Comparison of ENCODE assay signal across 15 cellular contexts in the genomic region with DNA sequence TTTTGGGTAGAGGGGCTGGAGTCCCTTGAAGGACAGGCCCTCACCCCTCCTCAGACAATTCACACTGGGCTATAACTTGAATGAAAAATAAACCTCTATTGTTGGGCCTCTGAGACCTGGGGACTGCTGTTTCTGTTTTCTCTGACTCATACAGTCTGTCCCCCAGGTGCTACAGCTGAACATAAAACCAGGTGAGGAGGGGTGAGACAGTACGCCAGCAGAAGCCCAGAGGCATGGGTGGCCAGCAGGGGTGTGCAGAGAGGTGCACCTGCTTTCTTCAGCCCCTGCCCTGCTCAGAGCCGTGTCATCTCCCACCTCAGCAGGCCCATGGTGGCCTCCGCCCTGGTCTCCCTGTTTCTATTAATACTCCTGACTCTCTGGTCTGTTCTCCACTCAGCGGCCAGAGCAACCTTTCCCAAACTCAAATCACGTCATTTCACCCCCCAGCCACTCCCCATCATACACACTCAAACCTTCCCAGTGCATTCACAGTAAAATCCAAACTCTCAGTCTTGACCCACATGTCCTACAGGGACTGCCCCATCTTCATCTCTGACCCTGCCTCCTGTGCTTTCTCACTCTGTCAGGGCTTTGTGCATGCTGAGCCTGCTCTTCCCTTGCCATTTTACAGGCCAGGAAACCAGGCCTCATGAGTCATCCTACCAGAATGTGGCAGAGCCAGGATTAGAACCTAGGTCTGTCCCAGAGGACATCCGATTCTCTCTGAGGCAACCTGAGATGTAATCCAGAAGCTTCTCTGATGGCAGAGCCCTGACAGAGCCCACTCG. TPM values are rescaled to one million over a fixed set of nuclear protein-coding genes. Genes with fewer than 3 reads are reported as not detected.
DNase-seq lines count a peak whose midpoint lies in the region; ATAC-seq and TF ChIP-seq lines count a peak whose summit lies in the region.
"Had no signal": no experiment of that assay in that cellular context is flagged by ENCODE, and none has a peak within 500 bp of the region (broad histone marks: within the 10 kb centered on the region; RNA-seq: fewer than 3 reads in every experiment).

No MANE protein-coding gene starts in this region.

- no peaks in the 10 kb centered on the region for H3K36me3 ChIP-seq in BLaER1
- H3K36me3 ChIP-seq in Panc1 (ENCODE audit: control insufficient read depth, insufficient read depth, low read length): no peaks in the 10 kb centered on the region
- H3K36me3 ChIP-seq in stomach: no peaks in the 10 kb centered on the region
- H3K36me3 ChIP-seq: HAP-1, ovary had no signal

- no peak overlapping the region for H3K9ac ChIP-seq in BLaER1

- in situ Hi-C loops in Panc1 (cut with HindIII; ENCODE audit: low pct_unique_long_range_greater_than_20kb, low sequenced_read_pairs): no loop called here

- WGBS in stomach, 5 donors: 69 to 89% (median 83%) methylated on average over 6 to 7 of the region's 7 CpGs

- H3K27me3 ChIP-seq in BLaER1 (no peaks in the 10 kb centered on the region), Panc1 (ENCODE audit: control insufficient read depth, insufficient read depth, low read length) (no peaks in the 10 kb centered on the region), stomach (peaks cover 0 to 23% (median 0%) of the 10 kb centered on the region in 3 donors)
- H3K27me3 ChIP-seq: ovary had no signal

- CTCF ChIA-PET in Panc1 (lab: Charles Lee): no interaction called here

- H3K9me3 ChIP-seq in BLaER1 (0 out of 2 replicates have a peak, but pooled peaks cover 3% of the 10 kb centered on the region), Panc1 (ENCODE audit: control insufficient read depth, insufficient read depth, low read depth, low read length) (no peaks in the 10 kb centered on the region), stomach (peaks cover 0 to 8% (median 0%) of the 10 kb centered on the region in 4 donors)
- H3K9me3 ChIP-seq: HAP-1, ovary had no signal

- 0 out of 2 replicates have a peak, but pooled peaks have one; percentile 21 for ATAC-seq in Panc1
- ATAC-seq in esophagus mucosa: peak; percentile 55
- ATAC-seq: K562 had no signal

- H3K4me2 ChIP-seq in BLaER1: 0 out of 2 replicates have a peak overlapping the region, but pooled peaks have one; percentile 1

- H3K27ac ChIP-seq in BLaER1: no peak overlapping the region
- no peak overlapping the region for H3K27ac ChIP-seq in Panc1 (ENCODE audit: low read length)
- H3K27ac ChIP-seq in stomach: no peak overlapping the region
- no peak overlapping the region for H3K27ac ChIP-seq in caudate nucleus (ENCODE audit: low read depth, low read length)
- H3K27ac ChIP-seq: epithelial cell of prostate, ovary had no signal

- no peak overlapping the region for H3K4me3 ChIP-seq in BLaER1
- H3K4me3 ChIP-seq in GM12864 (ENCODE audit: low read depth, low read length): no peak overlapping the region
- no peak overlapping the region for H3K4me3 ChIP-seq in Panc1 (ENCODE audit: low read depth in 2 of 2, low read length in 2 of 2)
- H3K4me3 ChIP-seq in stomach: no peak overlapping the region
- H3K4me3 ChIP-seq: HAP-1, K562, ovary had no signal

- TF ChIP-seq EP300 in stomach (IDR thresholded peaks at IDR 0.05): no peak

- intact Hi-C loops in Panc1 (cut with micrococcal nuclease; ENCODE audit: unreplicated experiment) (no loop called here), stomach (cut with DNase I; ENCODE audit: low total_unique reads) (no loop called here)

- no peak for TF ChIP-seq POLR2A in stomach (IDR thresholded peaks at IDR 0.05)

- peak; percentile 42 for DNase-seq in GM12864 (ENCODE audit: low read depth)
- no peak for DNase-seq in Panc1 (ENCODE audit: low read depth, low spot score)
- no peak for DNase-seq in stomach
- no peak for DNase-seq in mucosa of gallbladder (ENCODE audit: low spot score)
- no peak for DNase-seq in hypothalamus (lab: John Stamatoyannopoulos, UW)
- DNase-seq in caudate nucleus (lab: John Stamatoyannopoulos, UW): no peak
- DNase-seq: NCI-H2081, ovary had no signal

- H4K20me1 ChIP-seq in BLaER1: no peaks in the 10 kb centered on the region

- no TSS peak for BruUV-seq in Panc1 (replicated peaks; lab: Mats Ljungman, UMichigan)

- TF ChIP-seq CTCF in GM12864 (IDR thresholded peaks at IDR 0.05; ENCODE audit: low read depth, low read length, missing control alignments) (peak; percentile 7), Panc1 (IDR thresholded peaks at IDR 0.05) (no peak), stomach (IDR thresholded peaks at IDR 0.05) (no peak)

- POLR2A ChIA-PET in Panc1 (lab: Charles Lee): no interaction called here

- H3K4me1 ChIP-seq in BLaER1: peaks cover 11% of the 10 kb centered on the region
- no peaks in the 10 kb centered on the region for H3K4me1 ChIP-seq in Panc1 (ENCODE audit: control insufficient read depth, insufficient read depth, low read length)
- no peaks in the 10 kb centered on the region for H3K4me1 ChIP-seq in stomach
- H3K4me1 ChIP-seq: HAP-1 had no signal

RNA-seq across cellular contexts. Expression of a gene that starts 5.4 kb away (rescaled TPM):
- total RNA-seq in Panc1 (2021; ENCODE audit: unreplicated experiment): 1.0 TPM
- 0.59 TPM for polyA plus RNA-seq in Panc1 (2012; ENCODE audit: insufficient read length)
- 3.1 TPM for total RNA-seq in esophagus mucosa
- total RNA-seq in stomach: 1 to 10 TPM in 2 of 5 donors, under 1 TPM in 1, not detected in 2; 0.73 to 5.3 (median 5.2) TPM
- polyA plus RNA-seq in stomach: 1 to 10 TPM in 1 of 3 donors, under 1 TPM in 2; 0.44 to 2.6 (median 0.58) TPM
- 6.0 TPM for total RNA-seq in mucosa of gallbladder
- total RNA-seq: lung microvascular endothelial cell had no signal

RNA-seq across cellular contexts. Expression of a gene that starts 32.9 kb away (rescaled TPM):
- total RNA-seq in Panc1 (2021; ENCODE audit: unreplicated experiment) (25.0 TPM), esophagus mucosa (2.0 TPM), stomach (10 to 100 TPM in 1 of 5 donors, 1 to 10 TPM in 2, under 1 TPM in 1, not detected in 1; 0.45 to 10.4 (median 3.0) TPM), mucosa of gallbladder (7.2 TPM)
- 24.0 TPM for polyA plus RNA-seq in Panc1 (2012; ENCODE audit: insufficient read length)
- polyA plus RNA-seq in stomach: 1 to 10 TPM; 2.3 to 4.5 (median 4.1) TPM

RNA-seq across cellular contexts. Expression of a gene that starts 45.6 kb away (rescaled TPM):
- total RNA-seq in Panc1 (2021; ENCODE audit: unreplicated experiment) (not detected), esophagus mucosa (not detected), stomach (1 to 10 TPM in 1 of 5 donors, not detected in 4; 1.5 TPM), mucosa of gallbladder (9.2 TPM)
- polyA plus RNA-seq in Panc1 (2012; ENCODE audit: insufficient read length): 0.07 TPM
- polyA plus RNA-seq in stomach: under 1 TPM; 0.25 to 0.62 (median 0.31) TPM
- total RNA-seq: K562, lung microvascular endothelial cell had no signal
- polyA plus RNA-seq: CD14-positive monocyte had no signal

RNA-seq across cellular contexts. Expression of a gene that starts 57.2 kb away (rescaled TPM):
- total RNA-seq in Panc1 (2021; ENCODE audit: unreplicated experiment) (0.08 TPM), esophagus mucosa (not detected), stomach (under 1 TPM in 1 of 5 donors, not detected in 4; 0.37 TPM), mucosa of gallbladder (0.06 TPM)
- polyA plus RNA-seq in Panc1 (2012; ENCODE audit: insufficient read length): not detected
- polyA plus RNA-seq in stomach: under 1 TPM in 2 of 3 donors, not detected in 1; 0.05 to 0.12 TPM
- total RNA-seq: K562, lung microvascular endothelial cell had no signal
- polyA plus RNA-seq: CD14-positive monocyte had no signal
